19 cellular contexts compared by ENCODE assay signal in genomic region chr16:3882531-3882930, GRCh38. TPM values are rescaled to one million over a fixed set of nuclear protein-coding genes. Genes with fewer than 3 reads are reported as not detected.
DNase-seq lines count a peak whose midpoint lies in the region; ATAC-seq, FAIRE-seq and TF ChIP-seq lines count a peak whose summit lies in the region.
"Had no signal": no experiment of that assay in that cellular context is flagged by ENCODE, and none has a peak within 500 bp of the region (broad histone marks: within the 10 kb centered on the region; RNA-seq: fewer than 3 reads in every experiment).

No MANE protein-coding gene starts in this region.

- H3K4me1 ChIP-seq in HepG2 (ENCODE audit: insufficient read depth, low read length) (peaks cover 56% of the 10 kb centered on the region), right lobe of liver (peaks cover 0 to 22% (median 5%) of the 10 kb centered on the region in 4 donors)
- H3K4me1 ChIP-seq: BE2C had no signal

- no peaks in the 10 kb centered on the region for H3K9me3 Mint-ChIP-seq in WTC11
- peaks cover 9% of the 10 kb centered on the region for H3K9me3 Mint-ChIP-seq in glutamatergic neuron (ENCODE audit: unreplicated experiment)

- H3K27me3 Mint-ChIP-seq in WTC11 (ENCODE audit: low read depth) (peaks cover 5% of the 10 kb centered on the region; the same call in 1 of the 2 replicates), glutamatergic neuron (ENCODE audit: unreplicated experiment) (peaks cover 13% of the 10 kb centered on the region)

- in situ Hi-C loops in HepG2 (cut with HindIII; ENCODE audit: extremely low pct_ligation_motif_present, low pct_unique_long_range_greater_than_20kb), result no loop called here

- WGBS in HepG2 (ENCODE audit: low lambda C conversion rate), result 68% methylated on average over 3 of the region's 3 CpGs
- WGBS in right lobe of liver (ENCODE audit: insufficient coverage, low coverage, low lambda C conversion rate, missing lambda C conversion rate), result 97% methylated on average over 3 of the region's 3 CpGs

- intact Hi-C loops in HepG2 (cut with micrococcal nuclease; ENCODE audit: unreplicated experiment), result no loop called here
- intact Hi-C loops in right lobe of liver (cut with DNase I), result no loop called here

- H3K36me3 ChIP-seq in HepG2 (replicated peaks in 1 of 2; ENCODE audit: control insufficient read depth in 1 of 2, insufficient read depth in 2 of 2, low read length in 2 of 2) (no peaks in the 10 kb centered on the region), right lobe of liver (no peaks in the 10 kb centered on the region)
- H3K36me3 ChIP-seq: adrenal gland had no signal

- H3K27ac Mint-ChIP-seq in WTC11, result no peak overlapping the region
- no peak overlapping the region for H3K27ac Mint-ChIP-seq in glutamatergic neuron (ENCODE audit: unreplicated experiment)

- POLR2A ChIA-PET in HepG2 (lab: Yijun Ruan, JAX) (no interaction called here), WTC11 (lab: Charles Lee) (no interaction called here)

- H3K4me3 ChIP-seq in HepG2 (replicated peaks in 1 of 3; ENCODE audit: insufficient read depth in 1 of 3, low read depth in 2 of 3, low read length in 3 of 3) (no peak overlapping the region; a peak in 1 of 6 replicates), right lobe of liver (no peak overlapping the region)
- H3K4me3 ChIP-seq: adrenal gland, spleen had no signal

- H3K27ac ChIP-seq in HepG2 (ENCODE audit: extremely low read length, insufficient read depth, low read length) (no peak overlapping the region), right lobe of liver (no peak overlapping the region)
- H3K27ac ChIP-seq: adrenal gland, spleen had no signal

- no peak for TF ChIP-seq POLR2A in HepG2 (IDR thresholded peaks at IDR 0.05; ENCODE audit: insufficient read depth in 1 of 2, low read depth in 2 of 2, low read length in 2 of 2)
- no peak for TF ChIP-seq POLR2A in right lobe of liver (IDR thresholded peaks at IDR 0.05)

- no peak for TF ChIP-seq CTCF in HepG2 (CRISPR knock-in tag; IDR thresholded peaks at IDR 0.05)
- no peak for TF ChIP-seq CTCF in right lobe of liver (IDR thresholded peaks at IDR 0.05)
- TF ChIP-seq CTCF in WTC11 (IDR thresholded peaks at IDR 0.05), result no peak
- no peak for TF ChIP-seq CTCF in glutamatergic neuron (IDR thresholded peaks at IDR 0.05; ENCODE audit: partially characterized antibody, unreplicated experiment)

- no peak for ATAC-seq in HepG2
- no peak for ATAC-seq in right lobe of liver
- ATAC-seq in WTC11, result no peak
- no peak for ATAC-seq in GM21390 (IDR thresholded peaks at IDR 0.05; ENCODE audit: unreplicated experiment)
- no peak for ATAC-seq in GM21723 (IDR thresholded peaks at IDR 0.05; ENCODE audit: unreplicated experiment)

- H3K9ac ChIP-seq in HepG2 (ENCODE audit: insufficient read depth, low read depth, low read length), result 0 out of 2 replicates have a peak overlapping the region, but pooled peaks have one; percentile 31

- TF ChIP-seq EP300 in HepG2 (IDR thresholded peaks at IDR 0.05; ENCODE audit: low read depth in 2 of 2, low read length in 2 of 2), result no peak
- no peak for TF ChIP-seq EP300 in HepG2 (CRISPR knock-in tag; IDR thresholded peaks at IDR 0.05; ENCODE audit: borderline replicate concordance)

- no peak for DNase-seq in HepG2 (ENCODE audit: low spot score)
- DNase-seq in right lobe of liver, result no peak
- DNase-seq in WTC11 (ENCODE audit: low spot score), result no peak
- no peak for DNase-seq in glutamatergic neuron
- no peak for DNase-seq in superior temporal gyrus (ENCODE audit: extremely low spot score)
- DNase-seq in NCI-H446 (lab: John Stamatoyannopoulos, UW), result no peak
- DNase-seq: activated CD4-positive, alpha-beta T cell treated with anti-CD3 and anti-CD28 coated beads, Interleukin-2, amount 50 U/mL, for 48 hours; adrenal gland; BE2C; DMS79 treated with DMSO at 0.1 percent for 48 hours; erythroblast; HCEC 1CT; head of caudate nucleus; NCI-H1694 treated with DMSO at 0.1 percent for 48 hours; NCI-H526 treated with DMSO at 0.1 percent for 48 hours; spleen; T-helper 9 cell had no signal

- H3K36me3 Mint-ChIP-seq in WTC11 (peaks cover 12% of the 10 kb centered on the region), glutamatergic neuron (ENCODE audit: unreplicated experiment) (peaks cover 5% of the 10 kb centered on the region)

- H3K4me2 ChIP-seq in HepG2 (ENCODE audit: low read depth, low read length), result peak overlapping the region; percentile 49

- BruUV-seq in HepG2 (replicated peaks; lab: Mats Ljungman, UMichigan), result no TSS peak

- H3K27me3 ChIP-seq in HepG2 (ENCODE audit: control insufficient read depth in 1 of 2, insufficient read depth in 2 of 2, low read length in 2 of 2) (no peaks in the 10 kb centered on the region; a peak in 2 of 5 replicates), right lobe of liver (no peaks in the 10 kb centered on the region)
- H3K27me3 ChIP-seq: adrenal gland, BE2C had no signal

- FAIRE-seq in HepG2 (lab: Jason Lieb, UNC), result no peak

- H3K4me3 Mint-ChIP-seq in WTC11 (peak overlapping the region; percentile 71), glutamatergic neuron (ENCODE audit: unreplicated experiment) (peak overlapping the region; percentile 83)

- peak overlapping the region; percentile 49 for H2AFZ ChIP-seq in HepG2 (ENCODE audit: low read length)

- peaks cover 22% of the 10 kb centered on the region for H3K79me2 ChIP-seq in HepG2 (ENCODE audit: insufficient read depth, low read length)

- H3K9me3 ChIP-seq in HepG2 (ENCODE audit: low read length), result no peaks in the 10 kb centered on the region
- no peaks in the 10 kb centered on the region for H3K9me3 ChIP-seq in right lobe of liver
- H3K9me3 ChIP-seq: adrenal gland, BE2C, spleen had no signal

- H3K4me1 Mint-ChIP-seq in WTC11, result peaks cover 22% of the 10 kb centered on the region
- peaks cover 20% of the 10 kb centered on the region for H3K4me1 Mint-ChIP-seq in glutamatergic neuron (ENCODE audit: low read depth, unreplicated experiment)

- peaks cover 20% of the 10 kb centered on the region for H4K20me1 ChIP-seq in HepG2 (ENCODE audit: insufficient read depth, low read length)

- TF ChIP-seq RAD21 in HepG2 (CRISPR knock-in tag; IDR thresholded peaks at IDR 0.05), result no peak

- CTCF ChIA-PET in HepG2 (lab: Yijun Ruan, JAX; ENCODE audit: low intra/inter-chr PET ratio, low total read pairs), result no interaction called here
- CTCF ChIA-PET in WTC11 (lab: Charles Lee), result no interaction called here

TF ChIP-seq in HepG2, 621 proteins besides CTCF, POLR2A, EP300 and RAD21 (continues in another document):
- TF ChIP-seq BCL3 (CRISPR knock-in tag; IDR thresholded peaks at IDR 0.05) (no peak), ADNP (CRISPR knock-in tag; IDR thresholded peaks at IDR 0.05) (no peak), ZNF788 (CRISPR knock-in tag; IDR thresholded peaks at IDR 0.05; ENCODE audit: borderline replicate concordance) (no peak), ZMYM3 (CRISPR knock-in tag; IDR thresholded peaks at IDR 0.05) (0 out of 2 replicates have a peak, but pooled peaks have one; percentile 30)

TF ChIP-seq in WTC11, 78 proteins besides CTCF, POLR2A, EP300 and RAD21:
- TF ChIP-seq GABPB1 (CRISPR knock-in tag; IDR thresholded peaks at IDR 0.05), result no peak
- no peak for TF ChIP-seq SOX15 (CRISPR knock-in tag; IDR thresholded peaks at IDR 0.05)
- no peak for TF ChIP-seq ATF1 (CRISPR knock-in tag; IDR thresholded peaks at IDR 0.05)
- TF ChIP-seq TEAD4 (CRISPR knock-in tag; IDR thresholded peaks at IDR 0.05), result no peak
- TF ChIP-seq, protein P1, sequence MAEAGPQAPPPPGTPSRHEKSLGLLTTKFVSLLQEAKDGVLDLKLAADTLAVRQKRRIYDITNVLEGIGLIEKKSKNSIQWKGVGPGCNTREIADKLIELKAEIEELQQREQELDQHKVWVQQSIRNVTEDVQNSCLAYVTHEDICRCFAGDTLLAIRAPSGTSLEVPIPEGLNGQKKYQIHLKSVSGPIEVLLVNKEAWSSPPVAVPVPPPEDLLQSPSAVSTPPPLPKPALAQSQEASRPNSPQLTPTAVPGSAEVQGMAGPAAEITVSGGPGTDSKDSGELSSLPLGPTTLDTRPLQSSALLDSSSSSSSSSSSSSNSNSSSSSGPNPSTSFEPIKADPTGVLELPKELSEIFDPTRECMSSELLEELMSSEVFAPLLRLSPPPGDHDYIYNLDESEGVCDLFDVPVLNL (CRISPR knock-in tag; IDR thresholded peaks at IDR 0.05; ENCODE audit: borderline replicate concordance, low read depth), result no peak
TF ChIP-seq in WTC11: peak in this region for 0.

RNA-seq across cellular contexts. Expression of gene CREBBP, which starts 2.0 kb away (rescaled TPM):
- total RNA-seq in HepG2 (2016; rRNA removed; fragmentation: Illumina TruSeq; extraction: Trizol), result 9.6 and 10.4 TPM in 2 replicates
- 21.4 and 21.7 TPM in 2 replicates for total RNA-seq in HepG2 (2016; cell fraction: cytosol; rRNA removed; fragmentation: Illumina TruSeq; extraction: Trizol; ENCODE audit: low read depth)
- 8.9 and 11.4 TPM in 2 replicates for total RNA-seq in HepG2 (2016; cell fraction: insoluble cytoplasmic fraction; rRNA removed; fragmentation: Illumina TruSeq; extraction: Trizol)
- total RNA-seq in HepG2 (2016; cell fraction: membrane; rRNA removed; fragmentation: Illumina TruSeq; extraction: Trizol), result 11.2 TPM in 2 replicates
- 22.2 and 24.6 TPM in 2 replicates for total RNA-seq in HepG2 (2016; cell fraction: nucleus; rRNA removed; fragmentation: Illumina TruSeq; extraction: Trizol)
- polyA plus RNA-seq in HepG2 (2011; rRNA removed), result 5.3 and 5.6 TPM in 2 replicates
- 2.9 and 3.6 TPM in 2 replicates for polyA plus RNA-seq in HepG2 (2011; cell fraction: cytosol; rRNA removed)
- polyA plus RNA-seq in HepG2 (2011; cell fraction: nucleus; rRNA removed), result 14.4 and 16.2 TPM in 2 replicates
- 18.0 and 18.4 TPM in 2 replicates for polyA plus RNA-seq in HepG2 (2012)
- 0.49 and 1.1 TPM in 2 replicates for polyA plus RNA-seq in HepG2 (2016; cell fraction: cytosol; fragmentation: Illumina TruSeq; extraction: Trizol; ENCODE audit: low read depth)
- polyA plus RNA-seq in HepG2 (2016; cell fraction: insoluble cytoplasmic fraction; fragmentation: Illumina TruSeq; extraction: Trizol; ENCODE audit: low read depth), result 8.4 and 12.7 TPM in 2 replicates
- 1.4 and 1.6 TPM in 2 replicates for polyA plus RNA-seq in HepG2 (2016; cell fraction: membrane; fragmentation: Illumina TruSeq; extraction: Trizol; ENCODE audit: low read depth)
- polyA plus RNA-seq in HepG2 (2016; cell fraction: nucleus; fragmentation: Illumina TruSeq; extraction: Trizol; ENCODE audit: insufficient read depth, low read depth), result 29.7 and 36.9 TPM in 2 replicates
- polyA minus RNA-seq in HepG2 (2011; rRNA and poly(A)+ RNA removed; ENCODE audit: low replicate concordance), result 22.8 and 23.5 TPM in 2 replicates
- 22.0 and 23.0 TPM in 2 replicates for polyA minus RNA-seq in HepG2 (2011; cell fraction: cytosol; rRNA and poly(A)+ RNA removed)
- polyA minus RNA-seq in HepG2 (2011; cell fraction: nucleus; rRNA and poly(A)+ RNA removed), result 37.7 and 49.0 TPM in 2 replicates
- total RNA-seq in right lobe of liver, result 10 to 100 TPM; 18.1 to 39.8 (median 29.2) TPM
- 46.3 to 53.4 TPM (median 49.6 TPM) in 3 replicates for total RNA-seq in WTC11 (2021)
- 96.9 TPM for total RNA-seq in glutamatergic neuron (ENCODE audit: unreplicated experiment)
